In the genomic region with DNA sequence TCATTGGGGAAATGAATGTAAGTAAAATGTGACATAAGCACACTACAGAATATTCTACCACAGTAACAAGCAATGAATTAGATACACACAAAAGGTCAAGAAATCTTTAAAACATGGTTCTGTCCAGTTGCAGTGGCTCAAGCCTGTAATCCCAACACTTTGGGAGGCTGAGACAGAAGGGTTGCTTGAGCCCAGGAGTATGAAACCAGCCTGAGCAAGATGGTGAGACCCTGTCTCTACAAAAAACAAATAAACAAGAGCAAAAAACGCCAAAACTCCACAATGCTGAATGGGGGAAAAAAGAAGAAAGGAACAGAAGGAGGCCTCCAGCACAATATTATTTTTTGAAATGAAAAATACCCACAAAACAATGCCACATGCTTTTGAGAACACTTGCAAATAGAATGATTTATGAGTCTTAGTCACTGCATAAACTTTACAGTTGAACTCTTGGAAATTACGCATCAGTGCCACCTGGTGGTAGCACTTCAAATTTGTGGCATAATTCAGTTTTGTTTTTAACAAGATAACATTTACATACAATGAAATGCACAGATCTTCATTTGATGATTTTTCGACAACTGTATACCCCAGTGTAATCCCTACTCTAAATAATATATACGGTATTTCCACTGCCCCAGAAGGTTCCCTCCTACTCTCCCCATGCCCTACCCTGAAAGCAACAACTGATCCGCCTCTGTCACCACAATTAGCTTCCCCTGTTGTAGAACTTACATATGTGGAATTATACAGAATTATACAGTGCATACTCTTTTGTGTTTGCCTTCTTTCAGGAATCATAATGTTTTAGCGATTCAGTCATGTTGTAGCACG, we compare ENCODE assay signal across 8 cellular contexts. TPM values are rescaled to one million over a fixed set of nuclear protein-coding genes. Genes with fewer than 3 reads are reported as not detected.
DNase-seq lines count a peak whose midpoint lies in the region; ATAC-seq and TF ChIP-seq lines count a peak whose summit lies in the region.

No MANE protein-coding gene starts in this region.

- no peak overlapping the region for H3K27ac ChIP-seq in parathyroid adenoma
- H3K27ac ChIP-seq in upper lobe of left lung: peak overlapping the region in 2 of 4 donors; percentile 13 to 20

- no peaks in the 10 kb centered on the region for H3K36me3 Mint-ChIP-seq in activated T-helper 1 cell treated with anti-CD3 and anti-CD28 coated beads, Interleukin-12 subunit alpha, Interleukin-12 subunit beta, Interleukin-2, Interleukin-4 antibody, amounts not matched to agents 30 ng/mL and 10 ng/mL and 1 ng/mL, durations not matched to agents 14 hours and 24 hours and 36 hours (ENCODE audit: low read depth)

- H3K4me3 ChIP-seq in parathyroid adenoma (ENCODE audit: low read depth, low read length): no peak overlapping the region
- H3K4me3 ChIP-seq in upper lobe of left lung: no peak overlapping the region

- no peak overlapping the region for H3K4me3 Mint-ChIP-seq in activated T-helper 1 cell treated with anti-CD3 and anti-CD28 coated beads, Interleukin-12 subunit alpha, Interleukin-12 subunit beta, Interleukin-2, Interleukin-4 antibody, amounts not matched to agents 30 ng/mL and 10 ng/mL and 1 ng/mL, durations not matched to agents 14 hours and 24 hours and 36 hours

- peak overlapping the region; percentile 70 for H3K27ac Mint-ChIP-seq in activated T-helper 1 cell treated with anti-CD3 and anti-CD28 coated beads, Interleukin-12 subunit alpha, Interleukin-12 subunit beta, Interleukin-2, Interleukin-4 antibody, amounts not matched to agents 30 ng/mL and 10 ng/mL and 1 ng/mL, durations not matched to agents 14 hours and 24 hours and 36 hours

- no peaks in the 10 kb centered on the region for H3K27me3 ChIP-seq in parathyroid adenoma (ENCODE audit: control insufficient read depth, insufficient read depth, low read length)
- H3K27me3 ChIP-seq in upper lobe of left lung: no peaks in the 10 kb centered on the region

- no peaks in the 10 kb centered on the region for H3K27me3 Mint-ChIP-seq in activated T-helper 1 cell treated with anti-CD3 and anti-CD28 coated beads, Interleukin-12 subunit alpha, Interleukin-12 subunit beta, Interleukin-2, Interleukin-4 antibody, amounts not matched to agents 30 ng/mL and 10 ng/mL and 1 ng/mL, durations not matched to agents 14 hours and 24 hours and 36 hours (ENCODE audit: insufficient read depth)

- no peak for TF ChIP-seq EP300 in upper lobe of left lung (IDR thresholded peaks at IDR 0.05)

- no peak overlapping the region for H3K9ac ChIP-seq in parathyroid adenoma

- H3K9me3 ChIP-seq in parathyroid adenoma (ENCODE audit: control insufficient read depth, low read length): no peaks in the 10 kb centered on the region
- no peaks in the 10 kb centered on the region for H3K9me3 ChIP-seq in upper lobe of left lung

- H3K4me1 Mint-ChIP-seq in activated T-helper 1 cell treated with anti-CD3 and anti-CD28 coated beads, Interleukin-12 subunit alpha, Interleukin-12 subunit beta, Interleukin-2, Interleukin-4 antibody, amounts not matched to agents 30 ng/mL and 10 ng/mL and 1 ng/mL, durations not matched to agents 14 hours and 24 hours and 36 hours (ENCODE audit: low read depth): peaks cover 36% of the 10 kb centered on the region

- DNase-seq in DMS153 (lab: John Stamatoyannopoulos, UW) (peak; percentile 52), HUDEP-2 (lab: John Stamatoyannopoulos, UW; ENCODE audit: unreplicated experiment in 76 of 76) (peak in 48 of 76 experiments; percentile 3 to 65 (median 34)), RKO (ENCODE audit: low spot score) (peak; percentile 90), fibroblast of the conjunctiva (ENCODE audit: low read depth) (peak; percentile 68), upper lobe of left lung (peak in 1 of 2 donors; percentile 44)
- peak; percentile 55 for DNase-seq in activated T-helper 1 cell treated with anti-CD3 and anti-CD28 coated beads, Interleukin-12 subunit alpha, Interleukin-12 subunit beta, Interleukin-2, Interleukin-4 antibody, amounts not matched to agents 30 ng/mL and 10 ng/mL and 1 ng/mL, durations not matched to agents 14 hours and 24 hours and 36 hours (ENCODE audit: low spot score)

- intact Hi-C loops in activated T-helper 1 cell treated with anti-CD3 and anti-CD28 coated beads, Interleukin-12 subunit alpha, Interleukin-12 subunit beta, Interleukin-2, Interleukin-4 antibody, amounts not matched to agents 30 ng/mL and 10 ng/mL and 1 ng/mL, durations not matched to agents 14 hours and 24 hours and 36 hours (cut with micrococcal nuclease): loop anchor here (1.0 to 2.0 kb wide), 7 partner anchors 23 to 224 kb away; partner anchors contain the start of genes APTX, B4GALT1, BAG1 and SMU1

- ATAC-seq in upper lobe of left lung (ENCODE audit: low FRiP score in 2 of 2): peak in 1 of 2 donors; percentile 72
- ATAC-seq in HG03159 (IDR thresholded peaks at IDR 0.05; ENCODE audit: unreplicated experiment): no peak

- H3K79me2 ChIP-seq in parathyroid adenoma: no peaks in the 10 kb centered on the region

- no peak for TF ChIP-seq POLR2A in upper lobe of left lung (IDR thresholded peaks at IDR 0.05)

- H3K9me3 Mint-ChIP-seq in activated T-helper 1 cell treated with anti-CD3 and anti-CD28 coated beads, Interleukin-12 subunit alpha, Interleukin-12 subunit beta, Interleukin-2, Interleukin-4 antibody, amounts not matched to agents 30 ng/mL and 10 ng/mL and 1 ng/mL, durations not matched to agents 14 hours and 24 hours and 36 hours: no peaks in the 10 kb centered on the region

- H3K4me2 ChIP-seq in parathyroid adenoma (ENCODE audit: low read length): no peak overlapping the region

- peak; percentile 60 for TF ChIP-seq CTCF in parathyroid adenoma (IDR thresholded peaks at IDR 0.05)
- peak; percentile 54 to 89 (median 84) for TF ChIP-seq CTCF in upper lobe of left lung (IDR thresholded peaks at IDR 0.05)

- H2AFZ ChIP-seq in parathyroid adenoma: no peak overlapping the region

- no peaks in the 10 kb centered on the region for H3K4me1 ChIP-seq in parathyroid adenoma
- H3K4me1 ChIP-seq in upper lobe of left lung: peaks cover 11 to 22% (median 13%) of the 10 kb centered on the region in 4 donors

- no peaks in the 10 kb centered on the region for H3K36me3 ChIP-seq in parathyroid adenoma (ENCODE audit: control insufficient read depth, insufficient read depth, low read length)
- no peaks in the 10 kb centered on the region for H3K36me3 ChIP-seq in upper lobe of left lung

- WGBS in upper lobe of left lung, 2 donors: 18 to 30% methylated on average over 7 of the region's 7 CpGs

RNA-seq across cellular contexts. Expression of gene SPINK4, which starts 14.4 kb away (rescaled TPM):
- not detected in 2 replicates for total RNA-seq in activated T-helper 1 cell treated with anti-CD3 and anti-CD28 coated beads, Interleukin-12 subunit alpha, Interleukin-12 subunit beta, Interleukin-2, Interleukin-4 antibody, amounts not matched to agents 30 ng/mL and 10 ng/mL and 1 ng/mL, durations not matched to agents 14 hours and 24 hours and 36 hours
- total RNA-seq in upper lobe of left lung: not detected

RNA-seq across cellular contexts. Expression of gene BAG1, which starts 39.0 kb away (rescaled TPM):
- 75.0 and 78.2 TPM in 2 replicates for total RNA-seq in activated T-helper 1 cell treated with anti-CD3 and anti-CD28 coated beads, Interleukin-12 subunit alpha, Interleukin-12 subunit beta, Interleukin-2, Interleukin-4 antibody, amounts not matched to agents 30 ng/mL and 10 ng/mL and 1 ng/mL, durations not matched to agents 14 hours and 24 hours and 36 hours
- 100 to 1,000 TPM in 4 of 6 donors, 10 to 100 TPM in 2; 55.5 to 157 (median 129) TPM for total RNA-seq in upper lobe of left lung

RNA-seq across cellular contexts. Expression of gene CHMP5, which starts 39.3 kb away (rescaled TPM):
- total RNA-seq in activated T-helper 1 cell treated with anti-CD3 and anti-CD28 coated beads, Interleukin-12 subunit alpha, Interleukin-12 subunit beta, Interleukin-2, Interleukin-4 antibody, amounts not matched to agents 30 ng/mL and 10 ng/mL and 1 ng/mL, durations not matched to agents 14 hours and 24 hours and 36 hours: 70.7 and 76.7 TPM in 2 replicates
- total RNA-seq in upper lobe of left lung: 10 to 100 TPM; 33.5 to 95.5 (median 60.1) TPM

RNA-seq across cellular contexts. Expression of gene B4GALT1, which starts 58.4 kb away (rescaled TPM):
- total RNA-seq in activated T-helper 1 cell treated with anti-CD3 and anti-CD28 coated beads, Interleukin-12 subunit alpha, Interleukin-12 subunit beta, Interleukin-2, Interleukin-4 antibody, amounts not matched to agents 30 ng/mL and 10 ng/mL and 1 ng/mL, durations not matched to agents 14 hours and 24 hours and 36 hours: 64.4 and 66.5 TPM in 2 replicates
- total RNA-seq in upper lobe of left lung: 10 to 100 TPM; 26.2 to 83.3 (median 70.8) TPM
